12 cellular contexts compared by ENCODE assay signal in the genomic region with DNA sequence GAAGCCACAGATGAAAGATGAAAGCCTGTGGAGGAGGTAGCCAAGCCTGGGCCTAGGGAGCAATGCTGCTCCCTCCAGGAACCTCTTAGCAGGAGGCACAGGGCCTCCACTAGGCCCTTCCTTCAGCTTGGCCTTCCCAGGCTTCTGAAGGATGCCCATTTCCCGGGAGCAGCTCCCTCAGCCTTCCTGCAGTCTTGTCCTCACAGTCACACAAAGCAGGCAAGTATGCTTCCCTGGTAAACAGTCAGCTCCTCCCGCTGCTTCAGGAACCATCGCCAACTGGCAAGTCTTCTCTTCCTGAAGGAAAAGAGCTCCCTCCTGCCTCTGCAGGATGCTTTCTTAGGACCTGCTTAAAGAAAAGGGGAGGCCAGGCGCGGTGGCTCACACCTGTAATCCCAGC. TPM values are rescaled to one million over a fixed set of nuclear protein-coding genes. Genes with fewer than 3 reads are reported as not detected.
DNase-seq lines count a peak whose midpoint lies in the region; ATAC-seq, FAIRE-seq and TF ChIP-seq lines count a peak whose summit lies in the region.
"Had no signal": no experiment of that assay in that cellular context is flagged by ENCODE, and none has a peak within 500 bp of the region (broad histone marks: within the 10 kb centered on the region; RNA-seq: fewer than 3 reads in every experiment).

No MANE protein-coding gene starts in this region.

- H3K4me1 ChIP-seq in left ventricle myocardium inferior (peaks cover 12% of the 10 kb centered on the region), GM12878 (ENCODE audit: control insufficient read depth, insufficient read depth, low read length) (peaks cover 13% of the 10 kb centered on the region), upper lobe of right lung (peaks cover 19% of the 10 kb centered on the region), mucosa of descending colon (ENCODE audit: low read depth) (peaks cover 12% of the 10 kb centered on the region)

- BruUV-seq in GM12878 (replicated peaks; lab: Mats Ljungman, UMichigan) = no TSS peak

- no peaks in the 10 kb centered on the region for H3K79me2 ChIP-seq in GM12878 (ENCODE audit: control insufficient read depth, insufficient read depth, low read length)

- H2AFZ ChIP-seq in GM12878 (ENCODE audit: control insufficient read depth, low read depth, low read length) = peak overlapping the region; percentile 7; the same call in 1 of the 2 replicates

- CTCF ChIA-PET in GM12878 (lab: Yijun Ruan, JAX) = interaction anchor here (0.9 to 2.0 kb wide), 2 partner anchors 50 to 120 kb away, joined by 3 to 7 read pairs; no protein-coding TSS in a partner anchor

- no peaks in the 10 kb centered on the region for H4K20me1 ChIP-seq in GM12878 (ENCODE audit: control insufficient read depth, insufficient read depth)

- no peak overlapping the region for H3K9ac ChIP-seq in GM12878 (ENCODE audit: control insufficient read depth, insufficient read depth, low read length)

- POLR2A ChIA-PET in GM12878 (lab: Charles Lee) = no interaction called here

- TF ChIP-seq CTCF in left ventricle myocardium inferior (IDR thresholded peaks at IDR 0.05; ENCODE audit: borderline replicate concordance) (no peak), GM12878 (IDR thresholded peaks at IDR 0.05 in 2 of 3, conservative IDR thresholded peaks at IDR 0.05 in 1 of 3; ENCODE audit: control insufficient read depth in 2 of 3, extremely low read depth in 1 of 3, insufficient read depth in 1 of 3, low read depth in 3 of 3, low read length in 3 of 3) (no peak), upper lobe of right lung (IDR thresholded peaks at IDR 0.05) (no peak), mucosa of descending colon (IDR thresholded peaks at IDR 0.05) (no peak)

- in situ Hi-C loops in GM12878 (cut with MboI) = no loop called here

- no peaks in the 10 kb centered on the region for H3K36me3 ChIP-seq in left ventricle myocardium inferior
- H3K36me3 ChIP-seq in GM12878 (ENCODE audit: control insufficient read depth in 2 of 2, insufficient read depth in 2 of 2, low read length in 1 of 2) = no peaks in the 10 kb centered on the region
- H3K36me3 ChIP-seq in upper lobe of right lung = no peaks in the 10 kb centered on the region
- H3K36me3 ChIP-seq in mucosa of descending colon (ENCODE audit: low read depth) = no peaks in the 10 kb centered on the region
- H3K36me3 ChIP-seq: suprapubic skin had no signal

- peak overlapping the region; percentile 46 for H3K27ac ChIP-seq in left ventricle myocardium inferior (replicated peaks)
- H3K27ac ChIP-seq in GM12878 (ENCODE audit: control insufficient read depth, insufficient read depth) = no peak overlapping the region
- peak overlapping the region; percentile 18 for H3K27ac ChIP-seq in layer of hippocampus (ENCODE audit: low read depth, low read length)
- H3K27ac ChIP-seq in upper lobe of right lung = peak overlapping the region; percentile 42
- H3K27ac ChIP-seq: suprapubic skin had no signal

- no peak for TF ChIP-seq RAD21 in GM12878 (IDR thresholded peaks at IDR 0.05; ENCODE audit: insufficient read depth, low read depth, low read length)

- ATAC-seq in Right ventricle myocardium inferior (no peak), GM12878 (peak; percentile 7; the same call in 2 of the 3 replicates), upper lobe of right lung (no peak), mucosa of descending colon (no peak)
- ATAC-seq: SK-N-SH treated with all-trans-retinoic acid at 6 μM for 48 hours had no signal

- RAD21 ChIA-PET in GM12878 (lab: Charles Lee; ENCODE audit: unreplicated experiment) = interaction anchor here (0.6 to 0.7 kb wide), 2 partner anchors 17 to 37 kb away, joined by 3 to 4 read pairs; no protein-coding TSS in a partner anchor

- intact Hi-C loops in left ventricle myocardium inferior (cut with micrococcal nuclease) (no loop called here), Right ventricle myocardium inferior (cut with DNase I) (no loop called here), GM12878 (cut with micrococcal nuclease; ENCODE audit: unreplicated experiment) (no loop called here), upper lobe of right lung (cut with DNase I) (no loop called here), mucosa of descending colon (cut with DNase I, micrococcal nuclease) (no loop called here)

- H3K4me2 ChIP-seq in GM12878 (ENCODE audit: control insufficient read depth, insufficient read depth) = no peak overlapping the region

- no peak for TF ChIP-seq EP300 in GM12878 (IDR thresholded peaks at IDR 0.05; ENCODE audit: borderline replicate concordance in 1 of 2, control insufficient read depth in 1 of 2, low read depth in 2 of 2, low read length in 2 of 2)

- no peak for TF ChIP-seq POLR2A in GM12878 (IDR thresholded peaks at IDR 0.05; ENCODE audit: low read depth, low read length)

- SMC1A ChIA-PET in GM12878 (lab: Charles Lee; ENCODE audit: uncharacterized antibody, unreplicated experiment) = interaction anchor here (0.7 to 1.3 kb wide), 5 partner anchors 10 to 47 kb away, joined by 3 to 4 read pairs (median 3); no protein-coding TSS in a partner anchor

- H3K4me3 ChIP-seq in left ventricle myocardium inferior (no peak overlapping the region), GM12878 (no peak overlapping the region), upper lobe of right lung (no peak overlapping the region), mucosa of descending colon (no peak overlapping the region)
- H3K4me3 ChIP-seq: suprapubic skin had no signal

- H3K9me3 ChIP-seq in left ventricle myocardium inferior (replicated peaks) = peaks cover 6% of the 10 kb centered on the region
- peaks cover 1% of the 10 kb centered on the region; the same call in 2 of the 3 replicates for H3K9me3 ChIP-seq in GM12878 (replicated peaks; ENCODE audit: control insufficient read depth, insufficient read depth, low read length)
- no peaks in the 10 kb centered on the region for H3K9me3 ChIP-seq in upper lobe of right lung
- no peaks in the 10 kb centered on the region for H3K9me3 ChIP-seq in mucosa of descending colon

- no peak for DNase-seq in left ventricle myocardium inferior
- no peak for DNase-seq in Right ventricle myocardium inferior (ENCODE audit: missing footprints)
- no peak for DNase-seq in GM12878 (ENCODE audit: low read depth, low spot score)
- no peak for DNase-seq in upper lobe of right lung
- no peak for DNase-seq in NCI-H2107 (lab: John Stamatoyannopoulos, UW)
- DNase-seq in OCI-M2 (lab: John Stamatoyannopoulos, UW; ENCODE audit: unreplicated experiment) = no peak
- DNase-seq in mucosa of descending colon = no peak
- DNase-seq: activated naive CD4-positive, alpha-beta T cell treated with Interleukin-2 at 50 U/mL for 16 hours; occipital lobe had no signal

- 95% methylated on average over 5 of the region's 5 CpGs for WGBS in GM12878 (ENCODE audit: insufficient coverage, insufficient replicate concordance, low lambda C conversion rate, missing lambda C conversion rate)

- H3K27me3 ChIP-seq in left ventricle myocardium inferior (ENCODE audit: low read depth) (no peaks in the 10 kb centered on the region), GM12878 (replicated peaks in 1 of 2; ENCODE audit: control insufficient read depth in 2 of 2, insufficient read depth in 2 of 2, low read length in 1 of 2) (no peaks in the 10 kb centered on the region), layer of hippocampus (ENCODE audit: control insufficient read depth, insufficient read depth, low read length) (no peaks in the 10 kb centered on the region), upper lobe of right lung (no peaks in the 10 kb centered on the region)
- H3K27me3 ChIP-seq: suprapubic skin had no signal

- FAIRE-seq in GM12878 (lab: Jason Lieb, UNC) = no peak

TF ChIP-seq in GM12878, 131 proteins besides CTCF, POLR2A, EP300 and RAD21 (continues in another document):
- no peak for TF ChIP-seq RBBP5 (conservative IDR thresholded peaks at IDR 0.05)
- TF ChIP-seq NR2F1 (conservative IDR thresholded peaks at IDR 0.05) = no peak
- TF ChIP-seq, protein P1, sequence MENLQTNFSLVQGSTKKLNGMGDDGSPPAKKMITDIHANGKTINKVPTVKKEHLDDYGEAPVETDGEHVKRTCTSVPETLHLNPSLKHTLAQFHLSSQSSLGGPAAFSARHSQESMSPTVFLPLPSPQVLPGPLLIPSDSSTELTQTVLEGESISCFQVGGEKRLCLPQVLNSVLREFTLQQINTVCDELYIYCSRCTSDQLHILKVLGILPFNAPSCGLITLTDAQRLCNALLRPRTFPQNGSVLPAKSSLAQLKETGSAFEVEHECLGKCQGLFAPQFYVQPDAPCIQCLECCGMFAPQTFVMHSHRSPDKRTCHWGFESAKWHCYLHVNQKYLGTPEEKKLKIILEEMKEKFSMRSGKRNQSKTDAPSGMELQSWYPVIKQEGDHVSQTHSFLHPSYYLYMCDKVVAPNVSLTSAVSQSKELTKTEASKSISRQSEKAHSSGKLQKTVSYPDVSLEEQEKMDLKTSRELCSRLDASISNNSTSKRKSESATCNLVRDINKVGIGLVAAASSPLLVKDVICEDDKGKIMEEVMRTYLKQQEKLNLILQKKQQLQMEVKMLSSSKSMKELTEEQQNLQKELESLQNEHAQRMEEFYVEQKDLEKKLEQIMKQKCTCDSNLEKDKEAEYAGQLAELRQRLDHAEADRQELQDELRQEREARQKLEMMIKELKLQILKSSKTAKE (IDR thresholded peaks at IDR 0.05; ENCODE audit: low read depth, poor library complexity, severe bottlenecking) = no peak
- TF ChIP-seq FOXM1 (IDR thresholded peaks at IDR 0.05; ENCODE audit: low read depth, low read length) = no peak
- no peak for TF ChIP-seq TCF3 (IDR thresholded peaks at IDR 0.05; ENCODE audit: borderline replicate concordance, insufficient read depth, low read depth, low read length)
- TF ChIP-seq ZBED1 (IDR thresholded peaks at IDR 0.05; ENCODE audit: borderline replicate concordance) = no peak

RNA-seq across cellular contexts. Expression of a gene that starts 53.2 kb away (rescaled TPM):
- total RNA-seq in left ventricle myocardium inferior = 19.3 TPM
- total RNA-seq in Right ventricle myocardium inferior = 12.0 TPM
- 36.4 and 43.3 TPM in 2 replicates for total RNA-seq in GM12878 (2013; cell fraction: nucleolus; rRNA removed)
- 11.7 and 14.8 TPM in 2 replicates for total RNA-seq in GM12878 (2014; rRNA removed)
- total RNA-seq in GM12878 (2014; rRNA removed; fragmentation: Illumina TruSeq; extraction: Trizol) = 8.4 and 10.3 TPM in 2 replicates
- total RNA-seq in GM12878 (2021) = 13.1 and 14.1 TPM in 2 replicates
- polyA plus RNA-seq in GM12878 (2011; ENCODE audit: low read depth) = 2.7 TPM
- polyA plus RNA-seq in GM12878 (2011; rRNA removed) = 19.0 and 22.5 TPM in 2 replicates
- polyA plus RNA-seq in GM12878 (2011; cell fraction: cytosol; rRNA removed) = 24.3 and 24.7 TPM in 2 replicates
- polyA plus RNA-seq in GM12878 (2011; cell fraction: nucleus; rRNA removed) = 34.6 and 47.7 TPM in 2 replicates
- polyA plus RNA-seq in GM12878 (2012) = 7.3 and 8.5 TPM in 2 replicates
- polyA plus RNA-seq in GM12878 (2014; fragmentation: Illumina TruSeq; extraction: Trizol) = 4.3 and 6.4 TPM in 2 replicates
- polyA plus RNA-seq in GM12878 (2014; fragmentation: Nextera tagmentation; extraction: Ambion mirVana) = 1 to 10 TPM; 1.3 to 1.8 TPM
- 8.6 and 9.7 TPM in 2 replicates for polyA plus RNA-seq in GM12878 (2014; rRNA removed)
- 1 to 10 TPM; 2.0 to 3.8 TPM for polyA plus RNA-seq in GM12878 (2016; fragmentation: Nextera tagmentation; extraction: Ambion mirVana)
- polyA minus RNA-seq in GM12878 (2011; rRNA and poly(A)+ RNA removed) = 28.1 and 47.6 TPM in 2 replicates
- 16.8 and 23.7 TPM in 2 replicates for polyA minus RNA-seq in GM12878 (2011; cell fraction: cytosol; rRNA and poly(A)+ RNA removed)
- polyA minus RNA-seq in GM12878 (2011; cell fraction: nucleus; rRNA and poly(A)+ RNA removed) = 23.5 and 38.0 TPM in 2 replicates
- 68.9 TPM for total RNA-seq in upper lobe of right lung
- 10 to 100 TPM; 22.3 to 67.4 (median 33.1) TPM for total RNA-seq in mucosa of descending colon
